34 cellular contexts compared by ENCODE assay signal in the genomic region with DNA sequence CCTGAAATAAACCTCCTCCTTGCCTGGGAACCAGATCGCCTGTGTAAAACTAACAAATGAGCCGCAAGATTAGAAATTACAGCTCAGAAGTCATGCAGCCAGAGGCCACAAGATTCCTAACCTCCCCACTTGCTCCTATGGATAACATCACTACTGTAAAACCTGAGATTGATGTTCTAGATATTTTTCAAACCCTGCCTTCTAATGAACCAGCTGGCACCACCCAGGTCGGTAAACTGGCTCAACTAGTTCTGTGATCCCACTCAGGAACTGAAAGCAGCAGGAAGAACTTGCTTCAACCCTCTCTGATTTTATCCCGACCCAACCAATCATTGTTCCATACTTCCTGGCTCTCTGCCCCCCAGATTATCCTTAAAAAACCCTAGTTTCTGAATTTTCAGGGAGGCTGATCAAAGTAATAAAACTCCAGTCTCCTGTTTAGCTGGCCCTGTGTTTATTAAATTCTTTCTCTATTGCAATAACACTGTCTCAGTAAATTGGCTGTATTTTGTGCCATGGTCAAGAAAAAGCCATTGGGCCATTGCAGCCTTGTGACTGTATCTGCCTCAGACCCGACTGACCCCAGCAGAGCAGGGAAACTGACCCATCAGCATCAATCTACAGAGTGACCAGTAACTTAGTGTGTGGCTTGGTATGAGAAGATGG.
"Had no signal": no experiment of that assay in that cellular context is flagged by ENCODE, and none has a peak within 500 bp of the region (broad histone marks: within the 10 kb centered on the region; RNA-seq: fewer than 3 reads in every experiment).

No MANE protein-coding gene starts in this region.

- H3K27ac Mint-ChIP-seq: activated CD4-positive, alpha-beta memory T cell treated with anti-CD3 and anti-CD28 coated beads for 36 hours; activated CD4-positive, alpha-beta T cell treated with anti-CD3 and anti-CD28 coated beads, Interleukin-2, amount 10 ng/mL, durations not matched to agents 24 days and 14 days; activated naive CD4-positive, alpha-beta T cell treated with anti-CD3 and anti-CD28 coated beads for 36 hours; activated naive CD8-positive, alpha-beta T cell treated with anti-CD3 and anti-CD28 coated beads for 36 hours; activated T-helper 1 cell treated with anti-CD3 and anti-CD28 coated beads, Interleukin-12 subunit alpha, Interleukin-12 subunit beta, Interleukin-2, Interleukin-4 antibody, amounts not matched to agents 30 ng/mL and 10 ng/mL and 1 ng/mL, durations not matched to agents 14 hours and 24 hours and 36 hours; naive thymus-derived CD4-positive, alpha-beta T cell; stimulated activated effector memory CD8-positive, alpha-beta T cell treated with anti-CD3 and anti-CD28 coated beads, Interleukin-12 subunit alpha, Interleukin-12 subunit beta, amount 100 ng/mL, for 72 hours; stimulated activated naive CD8-positive, alpha-beta T cell treated with anti-CD3 and anti-CD28 coated beads, Interleukin-15, Interleukin-2, amounts not matched to agents 100 ng/mL and 50 ng/mL, for 24 hours had no signal

- H3K4me1 ChIP-seq: adrenal gland, body of pancreas, colonic mucosa, gastroesophageal sphincter, pancreas, sigmoid colon, upper lobe of left lung had no signal

- DNase-seq: activated CD4-positive, alpha-beta memory T cell treated with anti-CD3 and anti-CD28 coated beads for 36 hours; activated CD4-positive, alpha-beta T cell treated with anti-CD3 and anti-CD28 coated beads, Interleukin-2, amount 10 ng/mL, durations not matched to agents 24 days and 14 days; activated CD4-positive, CD25-positive, alpha-beta regulatory T cell treated with anti-CD3 and anti-CD28 coated beads, Interleukin-2, amount 50 U/mL, for 72 hours; activated CD8-positive, alpha-beta memory T cell treated with anti-CD3 and anti-CD28 coated beads, Interleukin-2, amount 50 U/mL, for 4 hours; activated effector memory CD4-positive, alpha-beta T cell treated with anti-CD3 and anti-CD28 coated beads, Interleukin-2, amount 50 U/mL, for 16 hours; activated naive CD4-positive, alpha-beta T cell treated with anti-CD3 and anti-CD28 coated beads for 36 hours; activated naive CD8-positive, alpha-beta T cell treated with anti-CD3 and anti-CD28 coated beads for 36 hours; activated T-cell treated with anti-CD3 and anti-CD28 coated beads, Interleukin-2, amount 50 U/mL, for 1 hour; adrenal gland; aorta; body of pancreas; cerebellar nuclear complex; colonic mucosa; effector CD8-positive, alpha-beta T cell; erythroblast; left colon; midbrain; naive thymus-derived CD4-positive, alpha-beta T cell; nucleus accumbens; pancreas; psoas muscle; sigmoid colon; small intestine; stimulated activated CD4-positive, alpha-beta T cell treated with anti-CD3 and anti-CD28 coated beads, Interleukin-4, amount 100 ng/mL, for 24 hours; T-helper 9 cell; upper lobe of left lung had no signal

- ATAC-seq: body of pancreas; gastroesophageal sphincter; left colon; naive thymus-derived CD4-positive, alpha-beta T cell; pancreas; psoas muscle; stimulated activated effector memory CD8-positive, alpha-beta T cell treated with anti-CD3 and anti-CD28 coated beads, Interleukin-12 subunit alpha, Interleukin-12 subunit beta, amount 100 ng/mL, for 72 hours had no signal

- H3K4me1 Mint-ChIP-seq: activated CD4-positive, alpha-beta T cell treated with anti-CD3 and anti-CD28 coated beads, Interleukin-2, amount 10 ng/mL, durations not matched to agents 24 days and 14 days; activated naive CD8-positive, alpha-beta T cell treated with anti-CD3 and anti-CD28 coated beads for 36 hours; naive thymus-derived CD4-positive, alpha-beta T cell; neural crest cell; stimulated activated effector memory CD8-positive, alpha-beta T cell treated with anti-CD3 and anti-CD28 coated beads, Interleukin-12 subunit alpha, Interleukin-12 subunit beta, amount 100 ng/mL, for 72 hours had no signal

- H3K36me3 Mint-ChIP-seq: stimulated activated effector memory CD8-positive, alpha-beta T cell treated with anti-CD3 and anti-CD28 coated beads, Interleukin-12 subunit alpha, Interleukin-12 subunit beta, amount 100 ng/mL, for 72 hours had no signal

- H3K4me3 ChIP-seq: adrenal gland, body of pancreas, cardiac muscle cell, colonic mucosa, gastroesophageal sphincter, hepatocyte, pancreas, psoas muscle, sigmoid colon, thoracic aorta, upper lobe of left lung had no signal

- H3K27me3 ChIP-seq: body of pancreas, colonic mucosa, pancreas, upper lobe of left lung had no signal

- H3K9me3 ChIP-seq: adrenal gland, colonic mucosa, pancreas, thoracic aorta had no signal

- H3K4me3 Mint-ChIP-seq: activated CD4-positive, alpha-beta memory T cell treated with anti-CD3 and anti-CD28 coated beads for 36 hours; activated CD4-positive, alpha-beta T cell treated with anti-CD3 and anti-CD28 coated beads, Interleukin-2, amount 10 ng/mL, durations not matched to agents 24 days and 14 days; activated naive CD4-positive, alpha-beta T cell treated with anti-CD3 and anti-CD28 coated beads for 36 hours; activated naive CD8-positive, alpha-beta T cell treated with anti-CD3 and anti-CD28 coated beads for 36 hours; activated T-helper 1 cell treated with anti-CD3 and anti-CD28 coated beads, Interleukin-12 subunit alpha, Interleukin-12 subunit beta, Interleukin-2, Interleukin-4 antibody, amounts not matched to agents 30 ng/mL and 10 ng/mL and 1 ng/mL, durations not matched to agents 14 hours and 24 hours and 36 hours; naive thymus-derived CD4-positive, alpha-beta T cell; neural crest cell; stimulated activated effector memory CD8-positive, alpha-beta T cell treated with anti-CD3 and anti-CD28 coated beads, Interleukin-12 subunit alpha, Interleukin-12 subunit beta, amount 100 ng/mL, for 72 hours; stimulated activated naive CD8-positive, alpha-beta T cell treated with anti-CD3 and anti-CD28 coated beads, Interleukin-15, Interleukin-2, amounts not matched to agents 100 ng/mL and 50 ng/mL, for 24 hours had no signal

- H3K4me2 ChIP-seq: hepatocyte had no signal

- H3K27ac ChIP-seq: adrenal gland, body of pancreas, cardiac muscle cell, colonic mucosa, gastroesophageal sphincter, hepatocyte, pancreas, psoas muscle, sigmoid colon, thoracic aorta, upper lobe of left lung had no signal

- H2AFZ ChIP-seq: hepatocyte had no signal

- H3K36me3 ChIP-seq: adrenal gland, cardiac muscle cell, colonic mucosa, gastroesophageal sphincter, pancreas, sigmoid colon, thoracic aorta, upper lobe of left lung had no signal
